Comparison of ENCODE assay signal across 11 cellular contexts in genomic region chr10:116132716-116133420, GRCh38.
"Had no signal": no experiment of that assay in that cellular context is flagged by ENCODE, and none has a peak within 500 bp of the region (broad histone marks: within the 10 kb centered on the region; RNA-seq: fewer than 3 reads in every experiment).

No MANE protein-coding gene starts in this region.

- H3K36me3 Mint-ChIP-seq: activated naive CD8-positive, alpha-beta T cell had no signal

- H3K4me3 Mint-ChIP-seq: activated CD4-positive, alpha-beta memory T cell treated with anti-CD3 and anti-CD28 coated beads, Interleukin-2, amount 10 ng/mL, durations not matched to agents 7 days and 5 days; activated naive CD8-positive, alpha-beta T cell had no signal

- H3K27ac Mint-ChIP-seq: activated CD4-positive, alpha-beta memory T cell treated with anti-CD3 and anti-CD28 coated beads, Interleukin-2, amount 10 ng/mL, durations not matched to agents 7 days and 5 days; activated naive CD8-positive, alpha-beta T cell had no signal

- H3K4me1 Mint-ChIP-seq: activated CD4-positive, alpha-beta memory T cell treated with anti-CD3 and anti-CD28 coated beads, Interleukin-2, amount 10 ng/mL, durations not matched to agents 7 days and 5 days had no signal

- DNase-seq: activated CD4-positive, alpha-beta memory T cell treated with anti-CD3 and anti-CD28 coated beads, Interleukin-2, amount 10 ng/mL, durations not matched to agents 7 days and 5 days; activated gamma-delta T cell; activated T-cell treated with anti-CD3 and anti-CD28 coated beads, Interleukin-2, amount 50 U/mL, for 48 hours; amniotic stem cell; foreskin fibroblast; mesendoderm; ovary; sigmoid colon; stimulated activated CD4-positive, alpha-beta T cell treated with anti-CD3 and anti-CD28 coated beads, Interleukin-2, amount 100 ng/mL, for 24 hours; T-helper 9 cell had no signal

- H3K27me3 Mint-ChIP-seq: activated CD4-positive, alpha-beta memory T cell treated with anti-CD3 and anti-CD28 coated beads, Interleukin-2, amount 10 ng/mL, durations not matched to agents 7 days and 5 days; activated naive CD8-positive, alpha-beta T cell had no signal
